Comparison of ENCODE assay signal across 1 cellular context in genomic region chr2:8643238-8643995, GRCh38.
TF ChIP-seq lines count a peak whose summit lies in the region.

No MANE protein-coding gene starts in this region.

TF ChIP-seq in K562, 482 proteins besides CTCF, POLR2A, EP300 and RAD21:
- TF ChIP-seq GABPB2 (CRISPR knock-in tag; conservative IDR thresholded peaks at IDR 0.05) (no peak), SFPQ (IDR thresholded peaks at IDR 0.05; ENCODE audit: low read depth, low read length) (no peak), ZNF23 (CRISPR knock-in tag; IDR thresholded peaks at IDR 0.05) (no peak), ZZZ3 (IDR thresholded peaks at IDR 0.05) (no peak), TCF7 (IDR thresholded peaks at IDR 0.05; ENCODE audit: borderline replicate concordance) (no peak), ATF2 (CRISPR knock-in tag; IDR thresholded peaks at IDR 0.05) (no peak)
